In the genomic region with DNA sequence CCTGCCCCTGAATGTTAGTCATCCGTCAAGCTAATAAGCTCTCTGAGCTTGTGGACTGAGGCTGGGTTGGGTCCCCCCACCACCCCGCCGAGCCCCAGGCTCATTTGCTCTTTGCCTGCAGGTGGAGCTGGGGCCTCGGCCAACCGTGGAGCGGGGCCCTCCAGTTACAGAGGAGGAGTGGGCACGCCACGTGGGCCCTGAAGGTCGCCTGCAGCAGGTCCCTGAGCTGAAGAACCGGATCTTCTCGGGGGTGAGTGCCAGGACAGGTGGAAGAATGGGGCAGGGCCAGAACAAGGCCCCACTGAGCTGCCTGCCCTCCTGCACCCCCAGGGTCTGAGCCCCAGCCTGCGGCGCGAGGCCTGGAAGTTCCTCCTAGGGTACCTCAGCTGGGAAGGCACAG, we compare ENCODE assay signal across 15 cellular contexts. TPM values are rescaled to one million over a fixed set of nuclear protein-coding genes. Genes with fewer than 3 reads are reported as not detected.
DNase-seq lines count a peak whose midpoint lies in the region; ATAC-seq and TF ChIP-seq lines count a peak whose summit lies in the region.
"Had no signal": no experiment of that assay in that cellular context is flagged by ENCODE, and none has a peak within 500 bp of the region (broad histone marks: within the 10 kb centered on the region; RNA-seq: fewer than 3 reads in every experiment).

No MANE protein-coding gene starts in this region.

- H3K4me3 ChIP-seq in H7 (ENCODE audit: insufficient read depth, low read depth, low read length) (no peak overlapping the region), neuronal stem cell (ENCODE audit: low read length in 2 of 2) (no peak overlapping the region), gastroesophageal sphincter (no peak overlapping the region)
- H3K4me3 ChIP-seq: GM23248 had no signal

- no peak for TF ChIP-seq EP300 in gastroesophageal sphincter (IDR thresholded peaks at IDR 0.05)

- no peak overlapping the region for H3K27ac ChIP-seq in neuronal stem cell (replicated peaks; ENCODE audit: low read length)
- H3K27ac ChIP-seq in gastroesophageal sphincter: no peak overlapping the region
- H3K27ac ChIP-seq: GM23248 had no signal

- H3K36me3 ChIP-seq in H7 (replicated peaks; ENCODE audit: control insufficient read depth, insufficient read depth, low read length) (peaks cover 45% of the 10 kb centered on the region), neuronal stem cell (replicated peaks in 1 of 2; ENCODE audit: control insufficient read depth in 2 of 2, insufficient read depth in 2 of 2, low read length in 2 of 2) (peaks cover 65 to 69% of the 10 kb centered on the region in 2 donors), gastroesophageal sphincter (peaks cover 0 to 88% of the 10 kb centered on the region in 2 donors)

- H2BK15ac ChIP-seq in neuronal stem cell (ENCODE audit: low read length): no peak overlapping the region

- no peaks in the 10 kb centered on the region for H3K27me3 ChIP-seq in H7 (ENCODE audit: control insufficient read depth, insufficient read depth, low read length)
- H3K27me3 ChIP-seq in neuronal stem cell (ENCODE audit: control insufficient read depth in 3 of 3, insufficient read depth in 3 of 3, low read depth in 1 of 3, low read length in 3 of 3): no peaks in the 10 kb centered on the region
- no peaks in the 10 kb centered on the region for H3K27me3 ChIP-seq in gastroesophageal sphincter
- H3K27me3 ChIP-seq: BE2C had no signal

- H2AK5ac ChIP-seq in neuronal stem cell (ENCODE audit: low read depth, low read length): peak overlapping the region; percentile 36

- no peak overlapping the region for H4K91ac ChIP-seq in neuronal stem cell (ENCODE audit: low read depth, low read length, poor library complexity)

- no peak for ATAC-seq in gastroesophageal sphincter

- H3K9ac ChIP-seq in neuronal stem cell (ENCODE audit: low read depth, low read length, poor library complexity): no peak overlapping the region
- H3K9ac ChIP-seq: GM23248 had no signal

- H2AFZ ChIP-seq in neuronal stem cell (ENCODE audit: low read length): no peak overlapping the region
- H2AFZ ChIP-seq: GM23248 had no signal

- peak overlapping the region; percentile 23 for H4K8ac ChIP-seq in neuronal stem cell (ENCODE audit: low read depth, low read length)

- H3K9me3 Mint-ChIP-seq in chondrocyte (ENCODE audit: low read depth): no peaks in the 10 kb centered on the region
- H3K9me3 Mint-ChIP-seq: CD4-positive, alpha-beta T cell; IgD-negative memory B cell had no signal

- H3K79me1 ChIP-seq in neuronal stem cell (ENCODE audit: low read depth, low read length): peaks cover 13% of the 10 kb centered on the region

- no peak overlapping the region for H3K14ac ChIP-seq in neuronal stem cell (ENCODE audit: low read length)

- no peaks in the 10 kb centered on the region for H3K27me3 Mint-ChIP-seq in chondrocyte (ENCODE audit: low read depth)
- H3K27me3 Mint-ChIP-seq: CD4-positive, alpha-beta T cell had no signal

- H3K4me2 ChIP-seq in neuronal stem cell (ENCODE audit: insufficient read depth, low read length, poor library complexity, severe bottlenecking): no peak overlapping the region

- H3K18ac ChIP-seq in neuronal stem cell (ENCODE audit: low read length): no peak overlapping the region

- no peak for TF ChIP-seq POLR2A in gastroesophageal sphincter (IDR thresholded peaks at IDR 0.05)

- H3K4me1 ChIP-seq in neuronal stem cell (ENCODE audit: control insufficient read depth in 2 of 2, insufficient read depth in 1 of 2, low read depth in 1 of 2, low read length in 2 of 2): peaks cover 5 to 7% of the 10 kb centered on the region in 2 donors
- peaks cover 0 to 26% (median 9%) of the 10 kb centered on the region in 3 donors for H3K4me1 ChIP-seq in gastroesophageal sphincter
- H3K4me1 ChIP-seq: BE2C had no signal

- H3K4ac ChIP-seq in neuronal stem cell (ENCODE audit: low read length): no peak overlapping the region

- peaks cover 34% of the 10 kb centered on the region for H3K36me3 Mint-ChIP-seq in chondrocyte (ENCODE audit: low read depth)

- DNase-seq in H7 (peak; percentile 36), chondrocyte (ENCODE audit: low spot score) (peak; percentile 76), neuronal stem cell (ENCODE audit: low spot score) (no peak), AG08396 (ENCODE audit: low spot score) (no peak), midbrain (lab: John Stamatoyannopoulos, UW) (no peak)
- DNase-seq: BE2C; C1 segment of cervical spinal cord; CD4-positive, alpha-beta T cell; DMS153; DMS79; GDM1; GM23248; HCEC 1CT had no signal

- no peak overlapping the region for H3K23ac ChIP-seq in neuronal stem cell (ENCODE audit: low read depth, low read length, poor library complexity)

- H2BK120ac ChIP-seq in neuronal stem cell (ENCODE audit: low read depth, low read length): no peak overlapping the region

- peaks cover 14% of the 10 kb centered on the region for H3K4me1 Mint-ChIP-seq in chondrocyte (ENCODE audit: low read depth)

- no peak for TF ChIP-seq CTCF in chondrocyte (IDR thresholded peaks at IDR 0.05)
- TF ChIP-seq CTCF in gastroesophageal sphincter (IDR thresholded peaks at IDR 0.05): no peak

- H3K27ac Mint-ChIP-seq in chondrocyte (ENCODE audit: unreplicated experiment): no peak overlapping the region
- H3K27ac Mint-ChIP-seq: CD4-positive, alpha-beta T cell had no signal

- no peak overlapping the region for H2BK5ac ChIP-seq in neuronal stem cell (ENCODE audit: low read length)

- H3K4me3 Mint-ChIP-seq in chondrocyte (ENCODE audit: unreplicated experiment): no peak overlapping the region
- H3K4me3 Mint-ChIP-seq: CD4-positive, alpha-beta T cell; IgD-negative memory B cell had no signal

- H2BK12ac ChIP-seq in neuronal stem cell (ENCODE audit: low read length): no peak overlapping the region

- peaks cover 7 to 14% of the 10 kb centered on the region in 2 donors for H3K9me3 ChIP-seq in neuronal stem cell (replicated peaks in 1 of 2; ENCODE audit: control insufficient read depth in 2 of 2, insufficient read depth in 1 of 2, low read depth in 1 of 2, low read length in 2 of 2)
- peaks cover 0 to 4% (median 0%) of the 10 kb centered on the region in 3 donors for H3K9me3 ChIP-seq in gastroesophageal sphincter
- H3K9me3 ChIP-seq: BE2C had no signal

- WGBS in neuronal stem cell (ENCODE audit: extremely low coverage in 2 of 2, insufficient read length in 2 of 2, insufficient replicate concordance in 1 of 2), 2 donors: no CpG with 5 or more reads among the region's 14 CpGs
- WGBS in gastroesophageal sphincter (ENCODE audit: low coverage in 1 of 2), 2 donors: 100% methylated on average over 4 of the region's 14 CpGs; no CpG with 5 or more reads in 1 of the 2 donors

RNA-seq across cellular contexts. Expression of a gene that starts 5.1 kb away (rescaled TPM):
- total RNA-seq in H7 (2014; rRNA removed; shearing (Covaris generic)): 10.2 and 12.6 TPM in 2 replicates
- total RNA-seq in chondrocyte (36.3 to 45.3 TPM (median 44.8 TPM) in 3 replicates), gastroesophageal sphincter (10 to 100 TPM; 25.1 to 41.9 (median 37.3) TPM)
- 29.5 TPM for polyA plus RNA-seq in neuronal stem cell (2013, experiment 1 of 2)
- 29.9 TPM for polyA plus RNA-seq in neuronal stem cell (2013, experiment 2 of 2)

RNA-seq across cellular contexts. Expression of a gene that starts 5.5 kb away (rescaled TPM):
- total RNA-seq in H7 (2014; rRNA removed; shearing (Covaris generic)): 7.2 and 12.9 TPM in 2 replicates
- total RNA-seq in chondrocyte: 52.0 to 70.5 TPM (median 55.8 TPM) in 3 replicates
- 45.3 TPM for polyA plus RNA-seq in neuronal stem cell (2013, experiment 1 of 2)
- polyA plus RNA-seq in neuronal stem cell (2013, experiment 2 of 2): 42.9 TPM
- 10 to 100 TPM; 14.4 to 24.6 (median 19.7) TPM for total RNA-seq in gastroesophageal sphincter

RNA-seq across cellular contexts. Expression of a gene that starts 14.0 kb away (rescaled TPM):
- 0.59 and 0.73 TPM in 2 replicates for total RNA-seq in H7 (2014; rRNA removed; shearing (Covaris generic))
- total RNA-seq in chondrocyte (0.17 TPM in 1 of 3 replicates, not detected in the others), gastroesophageal sphincter (1 to 10 TPM in 1 of 4 donors, under 1 TPM in 1, not detected in 2; 0.39 to 1.2 TPM)
- polyA plus RNA-seq in neuronal stem cell (2013, experiment 1 of 2): 0.28 TPM
- polyA plus RNA-seq in neuronal stem cell (2013, experiment 2 of 2): 0.26 TPM
- total RNA-seq: GM23248 had no signal

RNA-seq across cellular contexts. Expression of a gene that starts 15.3 kb away (rescaled TPM):
- 76.2 and 94.7 TPM in 2 replicates for total RNA-seq in H7 (2014; rRNA removed; shearing (Covaris generic))
- total RNA-seq in chondrocyte (51.4 to 97.0 TPM (median 52.4 TPM) in 3 replicates), gastroesophageal sphincter (10 to 100 TPM; 12.5 to 64.3 (median 29.4) TPM)
- 56.3 TPM for polyA plus RNA-seq in neuronal stem cell (2013, experiment 1 of 2)
- polyA plus RNA-seq in neuronal stem cell (2013, experiment 2 of 2): 62.9 TPM

RNA-seq across cellular contexts. Expression of a gene that starts 31.7 kb away (rescaled TPM):
- total RNA-seq in H7 (2014; rRNA removed; shearing (Covaris generic)): 205 and 219 TPM in 2 replicates
- total RNA-seq in chondrocyte (168 to 229 TPM (median 170 TPM) in 3 replicates), gastroesophageal sphincter (10 to 100 TPM; 52.9 to 89.1 (median 60.0) TPM)
- polyA plus RNA-seq in neuronal stem cell (2013, experiment 1 of 2): 316 TPM
- 321 TPM for polyA plus RNA-seq in neuronal stem cell (2013, experiment 2 of 2)

Comparison
In these comparisons a context has a peak if more than half of its experiments do, and no peak if none do; other contexts are left out.
1. DNase-seq: peak in H7 (single experiment) and chondrocyte (single experiment); none in neuronal stem cell (single experiment), AG08396 (single experiment) and midbrain (single experiment).